ENCODE assay signal across 10 cellular contexts in genomic region chr7:2979276-2979675, GRCh38.
DNase-seq lines count a peak whose midpoint lies in the region; ATAC-seq and TF ChIP-seq lines count a peak whose summit lies in the region.
"Had no signal": no experiment of that assay in that cellular context is flagged by ENCODE, and none has a peak within 500 bp of the region (broad histone marks: within the 10 kb centered on the region; RNA-seq: fewer than 3 reads in every experiment).

No MANE protein-coding gene starts in this region.

- H2AFZ ChIP-seq in SU-DHL-6 (ENCODE audit: low read depth, low read length, severe bottlenecking), result no peak overlapping the region

- H3K27ac ChIP-seq in SU-DHL-6 (ENCODE audit: low read depth, low read length) (peak overlapping the region; percentile 86), lower lobe of right lung (no peak overlapping the region)
- H3K27ac ChIP-seq: heart left ventricle had no signal

- H3K27me3 ChIP-seq in SU-DHL-6 (ENCODE audit: low read length), result no peaks in the 10 kb centered on the region
- H3K27me3 ChIP-seq in lower lobe of right lung (ENCODE audit: low read depth), result peaks cover 19% of the 10 kb centered on the region

- H3K9me2 ChIP-seq in SU-DHL-6 (replicated peaks; ENCODE audit: insufficient read depth, low read length), result no peaks in the 10 kb centered on the region

- POLR2A ChIA-PET in GM10248 (lab: Yijun Ruan, JAX), result interaction anchor here (1.3 kb wide), 1 partner anchor 84 kb away, joined by 4 read pairs; no protein-coding TSS in a partner anchor

- DNase-seq in GM10248 (ENCODE audit: extremely low spot score) (peak; percentile 58), lower lobe of right lung (no peak), DMS153 treated with DMSO at 0.1 percent for 48 hours (lab: John Stamatoyannopoulos, UW; ENCODE audit: unreplicated experiment) (no peak), hippocampal formation (lab: John Stamatoyannopoulos, UW) (no peak), NCI-H82 treated with DMSO at 0.1 percent for 48 hours (lab: John Stamatoyannopoulos, UW; ENCODE audit: unreplicated experiment) (no peak)
- DNase-seq in stimulated activated CD4-positive, alpha-beta T cell treated with anti-CD3 and anti-CD28 coated beads, Interleukin-4, amount 100 ng/mL, for 24 hours, result no peak
- DNase-seq: heart left ventricle; NK-92 treated with Interleukin-12 subunit alpha and Interleukin-12 subunit beta, amount 100 ng/mL, for 24 hours had no signal

- H3K4me1 ChIP-seq in lower lobe of right lung, result peaks cover 15% of the 10 kb centered on the region
- H3K4me1 ChIP-seq: heart left ventricle had no signal

- H3F3A ChIP-seq in SU-DHL-6 (ENCODE audit: insufficient read depth), result peaks cover 22% of the 10 kb centered on the region

- peak; percentile 39 for TF ChIP-seq CTCF in GM10248 (IDR thresholded peaks at IDR 0.05; ENCODE audit: control extremely low read depth, extremely low read depth, low read depth, missing control alignments)
- peak; percentile 52 for TF ChIP-seq CTCF in SU-DHL-6 (IDR thresholded peaks at IDR 0.05; ENCODE audit: insufficient read depth, low read length, poor library complexity, severe bottlenecking)
- no peak for TF ChIP-seq CTCF in lower lobe of right lung (IDR thresholded peaks at IDR 0.05)

- H4K20me1 ChIP-seq in SU-DHL-6 (ENCODE audit: low read depth, low read length), result no peaks in the 10 kb centered on the region

- peak overlapping the region; percentile 50 for H3K4me3 ChIP-seq in SU-DHL-6 (ENCODE audit: insufficient read depth, low read length, poor library complexity, severe bottlenecking)
- peak overlapping the region; percentile 38 for H3K4me3 ChIP-seq in lower lobe of right lung

- H3K36me3 ChIP-seq in SU-DHL-6 (ENCODE audit: low read length), result no peaks in the 10 kb centered on the region
- no peaks in the 10 kb centered on the region for H3K36me3 ChIP-seq in lower lobe of right lung
- H3K36me3 ChIP-seq: heart left ventricle had no signal

- peak overlapping the region; percentile 70 for H3K4me2 ChIP-seq in SU-DHL-6 (ENCODE audit: low read depth, low read length, poor library complexity, severe bottlenecking)

- CTCF ChIA-PET in GM10248 (lab: Yijun Ruan, JAX), result interaction anchor here (1.2 to 1.8 kb wide), 5 partner anchors 11 to 87 kb away, joined by 3 to 5 read pairs (median 4); no protein-coding TSS in a partner anchor

- peaks cover 39% of the 10 kb centered on the region for H3K79me2 ChIP-seq in SU-DHL-6 (ENCODE audit: insufficient read depth, low read length)

- ATAC-seq in GM19463 (IDR thresholded peaks at IDR 0.05; ENCODE audit: unreplicated experiment) (peak; percentile 18), lower lobe of right lung (no peak)
- ATAC-seq: heart left ventricle had no signal

- peak overlapping the region; percentile 53 for H3K9ac ChIP-seq in SU-DHL-6 (ENCODE audit: low read length)

- intact Hi-C loops in lower lobe of right lung (cut with DNase I), result no loop called here

- H3K9me3 ChIP-seq in SU-DHL-6 (ENCODE audit: insufficient read depth, low read length), result no peaks in the 10 kb centered on the region
- no peaks in the 10 kb centered on the region for H3K9me3 ChIP-seq in lower lobe of right lung
- H3K9me3 ChIP-seq: heart left ventricle had no signal
